10 cellular contexts compared by ENCODE assay signal in genomic region chr2:224086226-224086911, GRCh38. TPM values are rescaled to one million over a fixed set of nuclear protein-coding genes. Genes with fewer than 3 reads are reported as not detected.
DNase-seq lines count a peak whose midpoint lies in the region; ATAC-seq, FAIRE-seq and TF ChIP-seq lines count a peak whose summit lies in the region.
"Had no signal": no experiment of that assay in that cellular context is flagged by ENCODE, and none has a peak within 500 bp of the region (broad histone marks: within the 10 kb centered on the region; RNA-seq: fewer than 3 reads in every experiment).

No MANE protein-coding gene starts in this region.

- no peak for TF ChIP-seq POLR2A in Peyer's patch (IDR thresholded peaks at IDR 0.05)

- peak; percentile 96 for DNase-seq in AG09309 (ENCODE audit: low read depth)
- DNase-seq in HTR-8/SVneo (ENCODE audit: insufficient read length, low spot score): peak; percentile 70
- DNase-seq in brain microvascular endothelial cell: peak; percentile 90
- DNase-seq in left lung: no peak
- no peak for DNase-seq in OCI-M1 (lab: John Stamatoyannopoulos, UW)
- no peak for DNase-seq in Peyer's patch
- DNase-seq in coronary artery (ENCODE audit: low spot score): no peak
- DNase-seq in stimulated activated naive CD4-positive, alpha-beta T cell (lab: John Stamatoyannopoulos, UW): no peak
- DNase-seq: activated CD4-positive, alpha-beta T cell treated with anti-CD3 and anti-CD28 coated beads, Interleukin-2, amount 50 U/mL, for 4 hours; pancreas had no signal

- TF ChIP-seq CTCF in AG09309 (IDR thresholded peaks at IDR 0.05; ENCODE audit: control insufficient read depth, insufficient read depth, low read depth, low read length, missing control alignments): no peak
- no peak for TF ChIP-seq CTCF in brain microvascular endothelial cell (IDR thresholded peaks at IDR 0.05; ENCODE audit: low read depth, low read length, missing control alignments)
- no peak for TF ChIP-seq CTCF in left lung (IDR thresholded peaks at IDR 0.05)
- TF ChIP-seq CTCF in Peyer's patch (IDR thresholded peaks at IDR 0.05): no peak
- TF ChIP-seq CTCF in coronary artery (IDR thresholded peaks at IDR 0.05): no peak

- H3K4me3 ChIP-seq in AG09309 (ENCODE audit: control insufficient read depth, low read depth, low read length) (no peak overlapping the region), brain microvascular endothelial cell (ENCODE audit: low read depth, low read length) (no peak overlapping the region), left lung (no peak overlapping the region), Peyer's patch (no peak overlapping the region), coronary artery (no peak overlapping the region)
- H3K4me3 ChIP-seq: pancreas had no signal

- H3K4me1 ChIP-seq in left lung (no peaks in the 10 kb centered on the region), Peyer's patch (peaks cover 0 to 7% (median 2%) of the 10 kb centered on the region in 4 donors)
- H3K4me1 ChIP-seq: pancreas had no signal

- no peaks in the 10 kb centered on the region for H3K9me3 ChIP-seq in left lung
- H3K9me3 ChIP-seq in Peyer's patch: no peaks in the 10 kb centered on the region
- H3K9me3 ChIP-seq: pancreas had no signal

- H3K27me3 ChIP-seq in brain microvascular endothelial cell (replicated peaks): no peaks in the 10 kb centered on the region
- no peaks in the 10 kb centered on the region for H3K27me3 ChIP-seq in left lung
- H3K27me3 ChIP-seq in Peyer's patch: no peaks in the 10 kb centered on the region
- H3K27me3 ChIP-seq: pancreas had no signal

- H3K27ac ChIP-seq in brain microvascular endothelial cell (peak overlapping the region; percentile 67), left lung (peak overlapping the region in 1 of 2 donors; percentile 34), Peyer's patch (no peak overlapping the region), coronary artery (peak overlapping the region in 1 of 2 donors; percentile 54)
- H3K27ac ChIP-seq: pancreas had no signal

- in situ Hi-C loops in brain microvascular endothelial cell (cut with HindIII; ENCODE audit: low pct_ligation_motif_present, low sequenced_read_pairs): no loop called here

- H3K36me3 ChIP-seq in brain microvascular endothelial cell (replicated peaks): no peaks in the 10 kb centered on the region
- H3K36me3 ChIP-seq in left lung: no peaks in the 10 kb centered on the region
- no peaks in the 10 kb centered on the region for H3K36me3 ChIP-seq in Peyer's patch
- H3K36me3 ChIP-seq: pancreas had no signal

- peak; percentile 76 for ATAC-seq in left lung

- intact Hi-C loops in left lung (cut with DNase I): no loop called here

- FAIRE-seq in HTR-8/SVneo (lab: Jason Lieb, UNC): peak; percentile 57
- FAIRE-seq: pancreas had no signal

RNA-seq across cellular contexts. Expression of gene SERPINE2, which starts 47.3 kb away (rescaled TPM):
- total RNA-seq in left lung (10 to 100 TPM; 21.7 to 28.5 TPM), Peyer's patch (10 to 100 TPM in 3 of 4 donors, 1 to 10 TPM in 1; 2.8 to 19.8 (median 15.5) TPM)

Comparison
In these comparisons a context has a peak if more than half of its experiments do, and no peak if none do; other contexts are left out.
1. DNase-seq: peak in AG09309 (single experiment), HTR-8/SVneo (single experiment) and brain microvascular endothelial cell (single experiment); none in left lung (0 of 2), OCI-M1 (single experiment), Peyer's patch (0 of 3), coronary artery (single experiment) and stimulated activated naive CD4-positive, alpha-beta T cell (0 of 6).